In the genomic region with DNA sequence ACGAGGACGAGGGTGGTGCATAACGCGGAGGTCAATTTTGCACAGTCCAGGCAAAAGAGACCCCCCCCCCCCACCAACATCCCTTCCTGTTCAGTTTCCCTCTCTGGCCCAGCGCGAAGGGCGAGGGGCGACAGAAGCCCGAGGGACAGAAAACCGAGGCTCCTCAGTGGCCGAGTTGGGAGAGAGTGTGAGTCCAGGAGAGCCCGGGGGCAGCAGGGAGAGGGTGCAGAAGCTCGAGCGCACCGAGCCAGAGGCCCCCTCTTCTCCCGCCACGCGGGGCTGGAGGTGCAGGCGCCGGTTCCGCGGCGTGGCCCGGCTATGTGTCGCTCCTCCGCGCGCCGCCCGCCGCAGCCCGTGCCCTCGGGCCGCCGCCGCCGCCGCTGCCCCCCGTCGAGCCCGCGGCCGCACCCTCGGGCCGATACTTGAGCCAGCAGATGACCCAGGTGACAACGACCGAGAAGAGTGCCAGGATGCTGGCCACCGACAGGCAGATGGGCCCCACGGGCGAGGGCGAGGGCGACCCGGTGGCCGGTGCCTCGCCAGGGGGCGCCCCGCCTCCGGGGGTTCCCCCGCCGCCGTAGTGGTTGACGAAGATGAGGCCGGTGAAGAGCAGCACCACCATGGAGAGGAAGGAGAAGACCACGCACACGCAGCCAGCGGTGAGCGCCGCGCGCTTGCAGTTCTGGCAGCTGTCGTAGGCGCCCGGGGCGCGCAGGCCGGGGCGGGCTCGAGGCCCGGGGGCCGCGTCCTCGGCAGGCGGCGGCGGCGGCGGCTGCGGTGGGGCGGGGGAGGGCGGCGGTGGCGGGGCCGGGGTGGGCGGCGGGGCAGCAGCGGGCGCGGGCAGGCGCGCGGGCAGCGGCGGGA, we compare ENCODE assay signal across 8 cellular contexts. TPM values are rescaled to one million over a fixed set of nuclear protein-coding genes. Genes with fewer than 3 reads are reported as not detected.
A peak's percentile ranks its signal among the peaks of the same experiment; 100 is the strongest.
DNase-seq lines count a peak whose midpoint lies in the region; ATAC-seq and TF ChIP-seq lines count a peak whose summit lies in the region.

No MANE protein-coding gene starts in this region.

- in situ Hi-C loops in GM13976 (cut with MboI; ENCODE audit: low sequenced_read_pairs, unreplicated experiment), result loop anchor here (5.0 to 10.0 kb wide), 2 partner anchors 238 to 264 kb away; no protein-coding TSS in a partner anchor

- POLR2A ChIA-PET in A673 (lab: Charles Lee; ENCODE audit: low non-redundant PET), result interaction anchor here (0.6 to 0.7 kb wide), 2 partner anchors 24 to 31 kb away, joined by 3 to 13 read pairs; no protein-coding TSS in a partner anchor
- POLR2A ChIA-PET in activated CD4-positive, alpha-beta memory T cell treated with anti-CD3 and anti-CD28 coated beads, Interleukin-2, amount 10 ng/mL, durations not matched to agents 7 days and 5 days (lab: Charles Lee), result interaction anchor here (0.8 to 1.6 kb wide), 3 partner anchors 240 to 336 kb away, joined by 3 to 4 read pairs (median 4); no protein-coding TSS in a partner anchor

- H3K4me1 Mint-ChIP-seq in activated CD4-positive, alpha-beta memory T cell treated with anti-CD3 and anti-CD28 coated beads, Interleukin-2, amount 10 ng/mL, durations not matched to agents 7 days and 5 days, result peaks cover 16% of the 10 kb centered on the region

- H3K9me3 ChIP-seq in A673 (ENCODE audit: low read depth, low read length, poor library complexity, severe bottlenecking), result no peaks in the 10 kb centered on the region

- no peak overlapping the region for H3K27ac Mint-ChIP-seq in activated CD4-positive, alpha-beta memory T cell treated with anti-CD3 and anti-CD28 coated beads, Interleukin-2, amount 10 ng/mL, durations not matched to agents 7 days and 5 days

- no peaks in the 10 kb centered on the region for H3K36me3 ChIP-seq in A673 (ENCODE audit: insufficient read depth, low read length, poor library complexity, severe bottlenecking)

- peak; percentile 45 for ATAC-seq in HG02759 (IDR thresholded peaks at IDR 0.05; ENCODE audit: unreplicated experiment)

- H3K27me3 ChIP-seq in A673 (replicated peaks; ENCODE audit: insufficient read depth, low read depth, low read length, poor library complexity), result no peaks in the 10 kb centered on the region

- H3K4me3 Mint-ChIP-seq in activated CD4-positive, alpha-beta memory T cell treated with anti-CD3 and anti-CD28 coated beads, Interleukin-2, amount 10 ng/mL, durations not matched to agents 7 days and 5 days, result peak overlapping the region; percentile 78

- DNase-seq in A673 (ENCODE audit: low spot score) (peak; percentile 79), GM13976 (ENCODE audit: low spot score) (peak; percentile 77), NCI-H1105 treated with DMSO at 0.1 percent for 48 hours (lab: John Stamatoyannopoulos, UW) (peak; percentile 56), cardiac septum (ENCODE audit: low spot score) (peak; percentile 78), putamen (ENCODE audit: low spot score) (peak; percentile 13), hepatic stellate cell (ENCODE audit: low spot score) (no peak)
- no peak for DNase-seq in activated CD4-positive, alpha-beta memory T cell treated with anti-CD3 and anti-CD28 coated beads, Interleukin-2, amount 10 ng/mL, durations not matched to agents 7 days and 5 days

- TF ChIP-seq CTCF in A673 (conservative IDR thresholded peaks at IDR 0.05; ENCODE audit: low read depth, low read length), result peak; percentile 54
- TF ChIP-seq CTCF in GM13976 (IDR thresholded peaks at IDR 0.05; ENCODE audit: borderline replicate concordance, control extremely low read depth, extremely low read depth, insufficient read depth, missing control alignments), result peak; percentile 65

- peak overlapping the region; percentile 59 for H3K27ac ChIP-seq in A673 (ENCODE audit: low read depth, low read length, poor library complexity, severe bottlenecking)

- intact Hi-C loops in A673 (cut with micrococcal nuclease; ENCODE audit: unreplicated experiment) (loop anchor here (1.0 to 5.0 kb wide), 4 partner anchors 163 to 294 kb away; no protein-coding TSS in a partner anchor), cardiac septum (cut with DNase I) (loop anchor here (1.0 to 10.0 kb wide), 3 partner anchors 243 to 294 kb away; no protein-coding TSS in a partner anchor)

- no peaks in the 10 kb centered on the region for H3K36me3 Mint-ChIP-seq in activated CD4-positive, alpha-beta memory T cell treated with anti-CD3 and anti-CD28 coated beads, Interleukin-2, amount 10 ng/mL, durations not matched to agents 7 days and 5 days (ENCODE audit: low read depth)

- H3K4me1 ChIP-seq in A673 (ENCODE audit: insufficient read depth, low read length, poor library complexity, severe bottlenecking), result peaks cover 16% of the 10 kb centered on the region

- no peaks in the 10 kb centered on the region for H3K9me3 Mint-ChIP-seq in activated CD4-positive, alpha-beta memory T cell treated with anti-CD3 and anti-CD28 coated beads, Interleukin-2, amount 10 ng/mL, durations not matched to agents 7 days and 5 days

- H3K27me3 Mint-ChIP-seq in activated CD4-positive, alpha-beta memory T cell treated with anti-CD3 and anti-CD28 coated beads, Interleukin-2, amount 10 ng/mL, durations not matched to agents 7 days and 5 days, result peaks cover 66% of the 10 kb centered on the region

- CTCF ChIA-PET in A673 (lab: Charles Lee), result interaction anchor here (0.7 to 1.9 kb wide), 12 partner anchors 12 to 294 kb away, joined by 3 to 13 read pairs (median 7); no protein-coding TSS in a partner anchor
- CTCF ChIA-PET in activated CD4-positive, alpha-beta memory T cell treated with anti-CD3 and anti-CD28 coated beads, Interleukin-2, amount 10 ng/mL, durations not matched to agents 7 days and 5 days (lab: Charles Lee), result interaction anchor here (0.6 to 2.9 kb wide), 21 partner anchors 12 to 1643 kb away, joined by 3 to 45 read pairs (median 5); no protein-coding TSS in a partner anchor

- BruUV-seq in A673 (replicated peaks; lab: Mats Ljungman, UMichigan), result no TSS peak

- peak overlapping the region; percentile 58 for H3K4me3 ChIP-seq in A673 (ENCODE audit: low read depth, low read length, poor library complexity, severe bottlenecking)

RNA-seq across cellular contexts. Expression of a gene that starts 20.1 kb away (rescaled TPM):
- 39.3 and 47.2 TPM in 2 replicates for total RNA-seq in A673 (2021)
- not detected for total RNA-seq in activated CD4-positive, alpha-beta memory T cell treated with anti-CD3 and anti-CD28 coated beads, Interleukin-2, amount 10 ng/mL, durations not matched to agents 7 days and 5 days
- total RNA-seq in cardiac septum, result 0.19 TPM

Comparison
In these comparisons a context has a peak if more than half of its experiments do, and no peak if none do; other contexts are left out.
1. DNase-seq: peak in A673 (single experiment), GM13976 (single experiment), NCI-H1105 treated with DMSO at 0.1 percent for 48 hours (single experiment), cardiac septum (single experiment) and putamen (single experiment); none in activated CD4-positive, alpha-beta memory T cell treated with anti-CD3 and anti-CD28 coated beads, Interleukin-2, amount 10 ng/mL, durations not matched to agents 7 days and 5 days (single experiment) and hepatic stellate cell (single experiment).
2. RNA of a gene that starts 20.1 kb away (total RNA-seq): 39.3 to 47.2 TPM in A673; 0.19 TPM in cardiac septum (single experiment) and not detected in activated CD4-positive, alpha-beta memory T cell treated with anti-CD3 and anti-CD28 coated beads, Interleukin-2, amount 10 ng/mL, durations not matched to agents 7 days and 5 days; every median in the first group is over 10 times any median in the second.